1 cellular context compared by ENCODE assay signal in genomic region chr2:68418855-68419254, GRCh38.
TF ChIP-seq lines count a peak whose summit lies in the region.

No MANE protein-coding gene starts in this region.

TF ChIP-seq in HepG2, 621 proteins besides CTCF, POLR2A, EP300 and RAD21:
- TF ChIP-seq ZFX (CRISPR knock-in tag; IDR thresholded peaks at IDR 0.05; ENCODE audit: low read depth) (no peak), ZNF646 (CRISPR knock-in tag; IDR thresholded peaks at IDR 0.05) (no peak)
